16 cellular contexts compared by ENCODE assay signal in the genomic region with DNA sequence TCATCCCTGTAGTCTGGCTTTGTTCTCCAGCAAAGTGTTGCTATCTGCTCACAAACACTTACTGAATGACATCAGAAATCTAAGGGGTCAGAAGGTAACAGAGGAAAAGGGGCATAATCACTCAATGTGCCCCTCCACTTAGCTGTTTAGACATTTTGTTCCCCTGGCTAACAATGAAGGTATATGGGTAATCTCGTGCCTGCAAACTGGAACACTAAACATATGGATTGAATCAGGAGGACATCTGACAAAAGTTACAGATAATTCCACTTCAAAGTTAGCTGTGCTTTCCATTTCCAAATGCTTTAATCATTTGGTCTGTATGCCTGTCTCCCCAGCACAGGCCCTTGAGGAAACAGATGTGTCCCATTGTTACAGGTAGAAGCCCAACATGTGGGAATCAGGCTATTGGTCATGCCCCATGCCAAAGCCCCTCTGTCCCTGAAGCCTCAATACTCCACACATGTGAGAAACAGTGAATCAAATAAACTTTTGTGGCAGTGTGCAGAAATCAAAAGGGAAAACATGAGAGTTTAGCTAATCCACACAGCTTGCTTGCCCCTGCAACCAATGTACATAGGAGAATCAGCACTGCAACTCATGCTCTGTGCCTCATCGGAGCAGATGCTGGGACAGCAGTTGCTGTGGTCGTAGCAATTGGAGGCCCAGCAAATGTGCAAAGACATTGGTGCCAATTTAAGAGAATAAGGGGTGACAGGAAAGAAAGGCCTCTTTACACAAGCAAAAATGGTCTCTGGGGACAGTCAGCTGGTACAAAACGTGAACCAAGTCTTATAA.
A peak's percentile ranks its signal among the peaks of the same experiment; 100 is the strongest.
DNase-seq lines count a peak whose midpoint lies in the region; ATAC-seq, FAIRE-seq and TF ChIP-seq lines count a peak whose summit lies in the region.
"Had no signal": no experiment of that assay in that cellular context is flagged by ENCODE, and none has a peak within 500 bp of the region (broad histone marks: within the 10 kb centered on the region; RNA-seq: fewer than 3 reads in every experiment).

No MANE protein-coding gene starts in this region.

- no peak overlapping the region for H3K9ac ChIP-seq in kidney (ENCODE audit: low read length in 2 of 2)

- peaks cover 32% of the 10 kb centered on the region for H3K4me1 Mint-ChIP-seq in chondrocyte (ENCODE audit: low read depth)
- H3K4me1 Mint-ChIP-seq: memory B cell had no signal

- FAIRE-seq in kidney (lab: Jason Lieb, UNC): no peak
- FAIRE-seq: TTC549 had no signal

- no peak for TF ChIP-seq POLR2A in thyroid gland (IDR thresholded peaks at IDR 0.05)

- H3K36me3 ChIP-seq in kidney (ENCODE audit: control insufficient read depth in 1 of 2, insufficient read depth in 2 of 2, low read length in 2 of 2) (no peaks in the 10 kb centered on the region), thyroid gland (no peaks in the 10 kb centered on the region)
- H3K36me3 ChIP-seq: ovary had no signal

- 42 to 57% methylated on average over 4 of the region's 4 CpGs for WGBS in thyroid gland, 2 donors

- peak overlapping the region; percentile 2 to 28 for H3K27ac ChIP-seq in kidney (ENCODE audit: low read depth in 2 of 2, low read length in 2 of 2)
- H3K27ac ChIP-seq in thyroid gland: peak overlapping the region in 2 of 3 donors; percentile 32 to 33
- H3K27ac ChIP-seq: ovary had no signal

- peaks cover 9 to 14% of the 10 kb centered on the region in 2 donors for H3K4me1 ChIP-seq in kidney (ENCODE audit: control insufficient read depth in 1 of 2, insufficient read depth in 1 of 2, low read depth in 1 of 2, low read length in 2 of 2)
- H3K4me1 ChIP-seq in thyroid gland: peaks cover 20 to 32% of the 10 kb centered on the region in 2 donors

- DNase-seq in NCI-H1694 (lab: John Stamatoyannopoulos, UW) (peak; percentile 67), chondrocyte (ENCODE audit: low spot score) (no peak), kidney (no peak), thyroid gland (no peak), NCI-H187 (lab: John Stamatoyannopoulos, UW) (no peak), kidney tubule cell (ENCODE audit: low spot score) (no peak)
- DNase-seq: activated CD4-positive, alpha-beta memory T cell treated with anti-CD3 and anti-CD28 coated beads for 36 hours; dermis blood vessel endothelial cell; DMS79 treated with DMSO at 0.1 percent for 48 hours; NCI-H2081 treated with DMSO at 0.1 percent for 48 hours; ovary; stimulated activated CD4-positive, alpha-beta T cell treated with anti-CD3 and anti-CD28 coated beads, Interleukin-12 subunit alpha, Interleukin-12 subunit beta, amount 100 ng/mL, for 4 hours had no signal

- ATAC-seq in HG03159 (IDR thresholded peaks at IDR 0.05; ENCODE audit: unreplicated experiment): no peak
- ATAC-seq in GM18511 (IDR thresholded peaks at IDR 0.05; ENCODE audit: unreplicated experiment): no peak

- H3K27ac Mint-ChIP-seq in chondrocyte (ENCODE audit: unreplicated experiment): peak overlapping the region; percentile 18
- H3K27ac Mint-ChIP-seq: activated CD4-positive, alpha-beta memory T cell treated with anti-CD3 and anti-CD28 coated beads for 36 hours; memory B cell had no signal

- H3K9me3 ChIP-seq in kidney (ENCODE audit: control insufficient read depth in 1 of 2, low read length in 2 of 2) (no peaks in the 10 kb centered on the region), thyroid gland (no peaks in the 10 kb centered on the region)
- H3K9me3 ChIP-seq: ovary had no signal

- intact Hi-C loops in kidney (cut with DNase I) (no loop called here), thyroid gland (cut with DNase I) (no loop called here)

- H3K4me3 ChIP-seq in kidney (ENCODE audit: low read length in 2 of 2) (no peak overlapping the region), thyroid gland (replicated peaks in 1 of 3) (no peak overlapping the region)
- H3K4me3 ChIP-seq: ovary had no signal

- no peak for TF ChIP-seq CTCF in chondrocyte (IDR thresholded peaks at IDR 0.05)
- TF ChIP-seq CTCF in kidney (IDR thresholded peaks at IDR 0.05; ENCODE audit: borderline replicate concordance, extremely low read depth, insufficient read depth): no peak
- TF ChIP-seq CTCF in thyroid gland (IDR thresholded peaks at IDR 0.05): no peak

- no peak overlapping the region for H3K4me3 Mint-ChIP-seq in chondrocyte (ENCODE audit: unreplicated experiment)
- H3K4me3 Mint-ChIP-seq: activated CD4-positive, alpha-beta memory T cell treated with anti-CD3 and anti-CD28 coated beads for 36 hours; memory B cell had no signal

- H3K27me3 ChIP-seq in thyroid gland: no peaks in the 10 kb centered on the region
- H3K27me3 ChIP-seq: ovary had no signal

- peaks cover 2% of the 10 kb centered on the region for H3K9me3 Mint-ChIP-seq in chondrocyte (ENCODE audit: low read depth)
- H3K9me3 Mint-ChIP-seq: activated CD4-positive, alpha-beta memory T cell treated with anti-CD3 and anti-CD28 coated beads for 36 hours; memory B cell had no signal

- no peaks in the 10 kb centered on the region for H3K27me3 Mint-ChIP-seq in chondrocyte (ENCODE audit: low read depth)

- no peaks in the 10 kb centered on the region for H3K36me3 Mint-ChIP-seq in chondrocyte (ENCODE audit: low read depth)
- H3K36me3 Mint-ChIP-seq: activated CD4-positive, alpha-beta memory T cell treated with anti-CD3 and anti-CD28 coated beads for 36 hours; memory B cell had no signal
